ENCODE assay signal across 8 cellular contexts in genomic region chr1:173869108-173869359, GRCh38. TPM values are rescaled to one million over a fixed set of nuclear protein-coding genes. Genes with fewer than 3 reads are reported as not detected.
A peak's percentile ranks its signal among the peaks of the same experiment; 100 is the strongest.
DNase-seq lines count a peak whose midpoint lies in the region; ATAC-seq and TF ChIP-seq lines count a peak whose summit lies in the region.

No MANE protein-coding gene starts in this region.

- H3K27ac Mint-ChIP-seq in CD8-positive, alpha-beta memory T cell = peak overlapping the region; percentile 90 to 99 (median 96)

- DNase-seq in CD8-positive, alpha-beta memory T cell = no peak
- DNase-seq in PC-3 = no peak
- DNase-seq in epithelial cell of esophagus (ENCODE audit: low read depth) = no peak
- no peak for DNase-seq in ovary
- DNase-seq in stimulated activated CD4-positive, alpha-beta T cell treated with anti-CD3 and anti-CD28 coated beads, Interleukin-15, amount 100 ng/mL, for 24 hours = no peak
- no peak for DNase-seq in NCI-H446 treated with DMSO at 0.1 percent for 48 hours (lab: John Stamatoyannopoulos, UW)

- peaks cover 32% of the 10 kb centered on the region for H4K20me1 ChIP-seq in PC-3 (ENCODE audit: low read length)

- no peak for TF ChIP-seq CTCF in PC-3 (conservative IDR thresholded peaks at IDR 0.05; ENCODE audit: low read depth, low read length)
- no peak for TF ChIP-seq CTCF in epithelial cell of esophagus (IDR thresholded peaks at IDR 0.05; ENCODE audit: insufficient read depth, low read depth, low read length, missing control alignments)
- no peak for TF ChIP-seq CTCF in ovary (IDR thresholded peaks at IDR 0.05)

- no peak for TF ChIP-seq POLR2A in ovary (IDR thresholded peaks at IDR 0.05)

- H3K27me3 Mint-ChIP-seq in CD8-positive, alpha-beta memory T cell = peaks cover 0 to 2% of the 10 kb centered on the region in 2 donors

- peaks cover 28% of the 10 kb centered on the region for H3K36me3 ChIP-seq in CD8-positive, alpha-beta memory T cell (ENCODE audit: insufficient read depth, low read length)
- H3K36me3 ChIP-seq in PC-3 (ENCODE audit: low read depth, low read length) (peaks cover 36% of the 10 kb centered on the region), ovary (no peaks in the 10 kb centered on the region)

- no peaks in the 10 kb centered on the region for H3K9me3 Mint-ChIP-seq in CD8-positive, alpha-beta memory T cell

- H3K9me3 ChIP-seq in CD8-positive, alpha-beta memory T cell (ENCODE audit: low read length) = no peaks in the 10 kb centered on the region
- H3K9me3 ChIP-seq in PC-3 (ENCODE audit: low read length) = no peaks in the 10 kb centered on the region
- H3K9me3 ChIP-seq in ovary = no peaks in the 10 kb centered on the region

- peaks cover 23% of the 10 kb centered on the region for H3F3A ChIP-seq in PC-3 (ENCODE audit: low read length, unreplicated experiment)

- POLR2A ChIA-PET in CD8-positive, alpha-beta memory T cell (lab: Charles Lee) = interaction anchor here (1.2 to 2.5 kb wide), 5 partner anchors 45 to 1154 kb away, joined by 4 to 17 read pairs (median 15); partner anchors contain the start of genes CENPL, DARS2, MRPS14 and PRDX6
- POLR2A ChIA-PET in PC-3 (lab: Charles Lee; ENCODE audit: unreplicated experiment) = no interaction called here

- H3K4me1 ChIP-seq in CD8-positive, alpha-beta memory T cell (ENCODE audit: insufficient read depth, low read length) = peaks cover 69% of the 10 kb centered on the region
- H3K4me1 ChIP-seq in PC-3 (ENCODE audit: insufficient read depth, low read length) (peaks cover 19% of the 10 kb centered on the region), ovary (ENCODE audit: insufficient read depth) (peaks cover 8% of the 10 kb centered on the region)

- peak overlapping the region; percentile 88 for H3K4me3 ChIP-seq in CD8-positive, alpha-beta memory T cell (ENCODE audit: low read length)
- peak overlapping the region; percentile 100 for H3K4me3 ChIP-seq in PC-3 (ENCODE audit: low read length)
- H3K4me3 ChIP-seq in epithelial cell of esophagus (ENCODE audit: low read length) = peak overlapping the region; percentile 99
- peak overlapping the region; percentile 98 for H3K4me3 ChIP-seq in ovary

- intact Hi-C loops in PC-3 (cut with micrococcal nuclease) (no loop called here), ovary (cut with DNase I) (loop anchor here in 1 of 4 donors (5.0 kb wide), 1 partner anchor 392 kb away; the partner anchor contains the start of gene PRDX6)

- H3K27ac ChIP-seq in CD8-positive, alpha-beta memory T cell (ENCODE audit: low read depth, low read length) = peak overlapping the region; percentile 91
- H3K27ac ChIP-seq in PC-3 (ENCODE audit: low read length) (peak overlapping the region; percentile 85), ovary (peak overlapping the region in 1 of 2 donors; percentile 93)

- peak overlapping the region; percentile 97 for H3K4me2 ChIP-seq in PC-3 (ENCODE audit: low read length)

- TF ChIP-seq EP300 in ovary (IDR thresholded peaks at IDR 0.05) = no peak

- no peaks in the 10 kb centered on the region for H3K9me2 ChIP-seq in PC-3 (replicated peaks; ENCODE audit: low read length)

- H2AFZ ChIP-seq in PC-3 (ENCODE audit: low read length) = peak overlapping the region; percentile 84

- ATAC-seq in PC-3 (no peak; the same call in 1 of the 2 replicates), GM19395 (IDR thresholded peaks at IDR 0.05; ENCODE audit: unreplicated experiment) (no peak), GM19324 (IDR thresholded peaks at IDR 0.05; ENCODE audit: low FRiP score, unreplicated experiment) (no peak)

- CTCF ChIA-PET in CD8-positive, alpha-beta memory T cell (lab: Charles Lee) = interaction anchor here (1.2 to 2.0 kb wide), 5 partner anchors 9 to 438 kb away, joined by 3 to 6 read pairs (median 4); partner anchors contain the start of gene KLHL20
- CTCF ChIA-PET in PC-3 (lab: Charles Lee) = no interaction called here

- H3K27me3 ChIP-seq in CD8-positive, alpha-beta memory T cell (ENCODE audit: insufficient read depth, low read length, poor library complexity, severe bottlenecking) = no peaks in the 10 kb centered on the region
- H3K27me3 ChIP-seq in PC-3 (ENCODE audit: low read length) = no peaks in the 10 kb centered on the region
- H3K27me3 ChIP-seq in ovary = no peaks in the 10 kb centered on the region

- WGBS in ovary, 3 donors = 6 to 8% (median 8%) methylated on average over 3 of the region's 3 CpGs

- H3K36me3 Mint-ChIP-seq in CD8-positive, alpha-beta memory T cell = peaks cover 4 to 62% (median 22%) of the 10 kb centered on the region in 3 donors

- H3K4me1 Mint-ChIP-seq in CD8-positive, alpha-beta memory T cell = peaks cover 68 to 86% (median 79%) of the 10 kb centered on the region in 3 donors

- peak overlapping the region; percentile 88 to 97 (median 95) for H3K4me3 Mint-ChIP-seq in CD8-positive, alpha-beta memory T cell

- BruUV-seq in PC-3 (replicated peaks; lab: Mats Ljungman, UMichigan) = TSS peak; percentile 62

- H3K79me2 ChIP-seq in PC-3 (ENCODE audit: low read length) = peaks cover 29% of the 10 kb centered on the region

- H3K9ac ChIP-seq in PC-3 (ENCODE audit: low read length) = peak overlapping the region; percentile 99

RNA-seq across cellular contexts. Expression of gene ZBTB37, which starts 0.9 kb away (rescaled TPM):
- 10 to 100 TPM; 10.4 to 11.0 TPM for total RNA-seq in CD8-positive, alpha-beta memory T cell
- polyA plus RNA-seq in CD8-positive, alpha-beta memory T cell = 1.3 TPM
- total RNA-seq in PC-3 (2014; rRNA removed) (0.58 and 1.5 TPM in 2 replicates), ovary (10 to 100 TPM in 5 of 7 donors, 1 to 10 TPM in 2; 6.5 to 20.0 (median 14.9) TPM)
- 1 to 10 TPM; 2.3 to 4.4 TPM for polyA plus RNA-seq in ovary

RNA-seq across cellular contexts. Expression of gene GAS5, which starts 1.2 kb away (rescaled TPM):
- total RNA-seq in CD8-positive, alpha-beta memory T cell = 1,000 to 10,000 TPM; 1,056 to 1,102 TPM
- 245 TPM for polyA plus RNA-seq in CD8-positive, alpha-beta memory T cell
- total RNA-seq in PC-3 (2014; rRNA removed) (99.2 and 112 TPM in 2 replicates), ovary (1,000 to 10,000 TPM in 6 of 7 donors, 100 to 1,000 TPM in 1; 958 to 2,885 (median 1,266) TPM)
- polyA plus RNA-seq in ovary = 1,000 to 10,000 TPM in 1 of 2 donors, 100 to 1,000 TPM in 1; 802 to 2,293 TPM

RNA-seq across cellular contexts. Expression of gene CENPL, which starts 44.4 kb away (rescaled TPM):
- 10 to 100 TPM; 24.9 to 27.4 TPM for total RNA-seq in CD8-positive, alpha-beta memory T cell
- polyA plus RNA-seq in CD8-positive, alpha-beta memory T cell = 6.2 TPM
- total RNA-seq in PC-3 (2014; rRNA removed) (92.8 and 108 TPM in 2 replicates), ovary (1 to 10 TPM; 1.1 to 5.6 (median 3.1) TPM)
- 1 to 10 TPM; 2.4 to 3.9 TPM for polyA plus RNA-seq in ovary

RNA-seq across cellular contexts. Expression of gene DARS2, which starts 44.6 kb away (rescaled TPM):
- 10 to 100 TPM; 39.4 to 42.5 TPM for total RNA-seq in CD8-positive, alpha-beta memory T cell
- polyA plus RNA-seq in CD8-positive, alpha-beta memory T cell = 9.4 TPM
- total RNA-seq in PC-3 (2014; rRNA removed) (71.8 and 77.3 TPM in 2 replicates), ovary (10 to 100 TPM in 2 of 7 donors, 1 to 10 TPM in 5; 7.8 to 11.5 (median 9.1) TPM)
- polyA plus RNA-seq in ovary = 10 to 100 TPM in 1 of 2 donors, 1 to 10 TPM in 1; 4.3 to 20.5 TPM

RNA-seq across cellular contexts. Expression of gene SERPINC1, which starts 48.1 kb away (rescaled TPM):
- total RNA-seq in CD8-positive, alpha-beta memory T cell = not detected
- not detected for polyA plus RNA-seq in CD8-positive, alpha-beta memory T cell
- total RNA-seq in PC-3 (2014; rRNA removed) = not detected in 2 replicates
- total RNA-seq in ovary = 1 to 10 TPM in 2 of 7 donors, under 1 TPM in 1, not detected in 4; 0.40 to 1.6 (median 1.1) TPM
- polyA plus RNA-seq in ovary = under 1 TPM in 1 of 2 donors, not detected in 1; 0.37 TPM
